In genomic region chr22:38037367-38038150, GRCh38 we compare ENCODE assay signal across 2 cellular contexts.
TF ChIP-seq lines count a peak whose summit lies in the region.

No MANE protein-coding gene starts in this region.

TF ChIP-seq in K562, 482 proteins besides CTCF, POLR2A, EP300 and RAD21:
- TF ChIP-seq ZNF121 (CRISPR knock-in tag; conservative IDR thresholded peaks at IDR 0.05), result peak; percentile 45

TF ChIP-seq in HepG2, 621 proteins besides CTCF, POLR2A, EP300 and RAD21:
- TF ChIP-seq ZNF121 (CRISPR knock-in tag; IDR thresholded peaks at IDR 0.05) (peak; percentile 63; the same call in 1 of the 2 replicates), ZNF770 (CRISPR knock-in tag; IDR thresholded peaks at IDR 0.05) (peak; percentile 56; the same call in 1 of the 2 replicates)
TF ChIP-seq in HepG2: peak in this region for 2; not testable (repeated sequence) for 619.
